In the genomic region with DNA sequence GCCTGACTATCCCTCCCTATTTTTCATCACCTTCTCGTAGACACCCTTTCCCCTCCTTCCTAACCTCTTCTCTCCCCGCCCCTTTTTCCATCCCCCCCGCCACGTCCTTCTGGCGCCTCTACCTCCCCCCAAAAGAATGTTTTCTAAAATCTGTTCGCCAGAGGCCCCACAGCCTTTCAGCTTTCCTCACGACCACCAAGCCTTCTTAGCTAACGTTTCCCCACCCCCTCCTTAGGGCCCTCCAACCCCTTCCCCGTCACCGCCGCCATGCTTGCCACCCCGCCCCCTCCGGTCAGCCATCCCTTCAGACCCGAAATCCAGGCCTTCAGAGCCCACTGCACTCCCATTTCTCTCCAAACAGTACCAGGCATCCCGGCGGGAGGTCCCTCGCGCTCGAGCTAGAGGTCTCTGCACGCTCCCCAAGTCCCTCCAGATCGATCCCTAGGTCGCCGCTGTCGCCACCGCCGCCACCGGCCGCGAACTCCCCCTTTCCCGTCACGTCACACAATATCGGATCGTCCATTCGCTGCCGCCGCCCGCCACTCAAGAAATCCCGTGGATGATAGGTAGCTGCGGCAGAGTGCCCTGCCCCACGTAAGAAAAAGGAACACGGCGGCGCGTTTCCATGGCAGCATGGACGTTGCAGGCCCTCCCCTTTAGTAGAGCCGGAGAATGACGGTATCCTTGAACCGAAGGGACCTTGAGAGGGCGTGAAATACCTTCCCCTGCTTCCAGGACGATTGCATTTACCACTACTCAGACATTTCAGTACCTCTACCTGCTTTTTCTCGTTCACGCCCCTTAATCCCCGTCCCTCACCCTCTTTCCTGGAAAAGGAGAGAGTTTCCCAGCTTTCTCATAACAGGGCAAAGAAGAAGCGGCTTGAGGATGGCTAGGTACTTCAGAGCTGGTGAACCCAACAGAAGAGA, we compare ENCODE assay signal across 1 cellular context.
TF ChIP-seq lines count a peak whose summit lies in the region.

A gene with protein sequence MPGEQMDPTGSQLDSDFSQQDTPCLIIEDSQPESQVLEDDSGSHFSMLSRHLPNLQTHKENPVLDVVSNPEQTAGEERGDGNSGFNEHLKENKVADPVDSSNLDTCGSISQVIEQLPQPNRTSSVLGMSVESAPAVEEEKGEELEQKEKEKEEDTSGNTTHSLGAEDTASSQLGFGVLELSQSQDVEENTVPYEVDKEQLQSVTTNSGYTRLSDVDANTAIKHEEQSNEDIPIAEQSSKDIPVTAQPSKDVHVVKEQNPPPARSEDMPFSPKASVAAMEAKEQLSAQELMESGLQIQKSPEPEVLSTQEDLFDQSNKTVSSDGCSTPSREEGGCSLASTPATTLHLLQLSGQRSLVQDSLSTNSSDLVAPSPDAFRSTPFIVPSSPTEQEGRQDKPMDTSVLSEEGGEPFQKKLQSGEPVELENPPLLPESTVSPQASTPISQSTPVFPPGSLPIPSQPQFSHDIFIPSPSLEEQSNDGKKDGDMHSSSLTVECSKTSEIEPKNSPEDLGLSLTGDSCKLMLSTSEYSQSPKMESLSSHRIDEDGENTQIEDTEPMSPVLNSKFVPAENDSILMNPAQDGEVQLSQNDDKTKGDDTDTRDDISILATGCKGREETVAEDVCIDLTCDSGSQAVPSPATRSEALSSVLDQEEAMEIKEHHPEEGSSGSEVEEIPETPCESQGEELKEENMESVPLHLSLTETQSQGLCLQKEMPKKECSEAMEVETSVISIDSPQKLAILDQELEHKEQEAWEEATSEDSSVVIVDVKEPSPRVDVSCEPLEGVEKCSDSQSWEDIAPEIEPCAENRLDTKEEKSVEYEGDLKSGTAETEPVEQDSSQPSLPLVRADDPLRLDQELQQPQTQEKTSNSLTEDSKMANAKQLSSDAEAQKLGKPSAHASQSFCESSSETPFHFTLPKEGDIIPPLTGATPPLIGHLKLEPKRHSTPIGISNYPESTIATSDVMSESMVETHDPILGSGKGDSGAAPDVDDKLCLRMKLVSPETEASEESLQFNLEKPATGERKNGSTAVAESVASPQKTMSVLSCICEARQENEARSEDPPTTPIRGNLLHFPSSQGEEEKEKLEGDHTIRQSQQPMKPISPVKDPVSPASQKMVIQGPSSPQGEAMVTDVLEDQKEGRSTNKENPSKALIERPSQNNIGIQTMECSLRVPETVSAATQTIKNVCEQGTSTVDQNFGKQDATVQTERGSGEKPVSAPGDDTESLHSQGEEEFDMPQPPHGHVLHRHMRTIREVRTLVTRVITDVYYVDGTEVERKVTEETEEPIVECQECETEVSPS (N-terminal part only) (minus strand): TSS at position 484 of the 929 bp plus-strand sequence. CDS start 113 bp downstream, at position 371.

TF ChIP-seq in IMR-90, 13 proteins besides CTCF, POLR2A, EP300 and RAD21:
- TF ChIP-seq NFE2L2 (IDR thresholded peaks at IDR 0.05; ENCODE audit: low read depth, low read length) = no peak
- no peak for TF ChIP-seq RCOR1 (IDR thresholded peaks at IDR 0.05; ENCODE audit: insufficient replicate concordance, low read length)
- TF ChIP-seq MXI1 (IDR thresholded peaks at IDR 0.05; ENCODE audit: borderline replicate concordance, low read depth, low read length) = peak; percentile 33; the same call in 1 of the 2 replicates
- no peak for TF ChIP-seq RFX5 (IDR thresholded peaks at IDR 0.05; ENCODE audit: low read depth, low read length)
- no peak for TF ChIP-seq MAFK (IDR thresholded peaks at IDR 0.05; ENCODE audit: low read depth, low read length)
